13 cellular contexts compared by ENCODE assay signal in the genomic region with DNA sequence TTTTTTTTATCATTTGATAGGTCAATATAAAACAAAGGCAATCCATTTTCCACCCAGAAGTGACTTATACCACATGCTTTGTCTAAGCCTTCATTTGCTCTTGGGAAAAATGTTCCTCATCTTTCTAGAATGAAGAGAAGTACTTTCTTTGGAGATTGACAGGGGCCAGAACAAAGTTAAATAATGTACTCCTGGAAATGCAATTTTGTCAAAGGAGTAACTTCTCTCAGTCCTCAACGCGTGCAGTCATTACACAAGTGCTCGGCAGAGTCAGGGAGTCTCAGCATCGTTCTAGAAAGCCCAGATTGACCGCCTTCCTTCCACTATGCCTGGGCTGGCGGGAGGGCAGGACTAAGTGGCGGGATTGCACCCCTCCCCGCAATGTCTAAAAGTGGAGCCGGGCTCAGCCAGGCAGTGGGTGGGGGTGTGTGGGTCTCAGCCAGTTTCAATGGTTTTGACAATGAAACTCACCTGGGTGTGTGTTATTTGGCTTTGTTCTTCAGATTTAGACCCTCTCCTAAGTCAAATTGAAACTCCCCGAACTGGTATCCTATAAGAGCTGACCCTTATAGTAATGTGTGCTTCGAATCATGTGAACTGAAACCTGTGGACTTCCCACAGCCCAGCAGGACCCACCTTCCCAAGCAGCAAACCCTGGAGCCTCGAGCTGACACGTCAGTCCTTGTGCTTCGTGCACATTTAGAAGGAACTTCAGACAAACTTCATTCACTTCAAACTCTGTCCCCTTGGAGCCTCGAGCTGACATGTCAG.
A peak's percentile ranks its signal among the peaks of the same experiment; 100 is the strongest.
DNase-seq lines count a peak whose midpoint lies in the region; ATAC-seq and TF ChIP-seq lines count a peak whose summit lies in the region.
"Had no signal": no experiment of that assay in that cellular context is flagged by ENCODE, and none has a peak within 500 bp of the region (broad histone marks: within the 10 kb centered on the region; RNA-seq: fewer than 3 reads in every experiment).

No MANE protein-coding gene starts in this region.

- H2AFZ ChIP-seq in osteoblast (ENCODE audit: low read length), result no peak overlapping the region

- ATAC-seq in GM21529 (IDR thresholded peaks at IDR 0.05; ENCODE audit: unreplicated experiment) (peak; percentile 35), HG03135 (IDR thresholded peaks at IDR 0.05; ENCODE audit: unreplicated experiment) (peak; percentile 35), WTC11 (no peak)
- ATAC-seq: mucosa of descending colon had no signal

- no peaks in the 10 kb centered on the region for H3K79me2 ChIP-seq in osteoblast (ENCODE audit: insufficient read depth, low read length)

- H3K36me3 ChIP-seq in osteoblast (ENCODE audit: insufficient read depth, low read length), result no peaks in the 10 kb centered on the region

- TF ChIP-seq CTCF in osteoblast (IDR thresholded peaks at IDR 0.05; ENCODE audit: extremely low read depth, low read depth, low read length), result no peak
- TF ChIP-seq CTCF in WTC11 (IDR thresholded peaks at IDR 0.05), result no peak

- no peak for DNase-seq in activated CD4-positive, alpha-beta memory T cell treated with anti-CD3 and anti-CD28 coated beads, Interleukin-2, amount 10 ng/mL, durations not matched to agents 7 days and 5 days
- no peak for DNase-seq in activated CD4-positive, alpha-beta memory T cell treated with anti-CD3 and anti-CD28 coated beads for 36 hours
- peak; percentile 31 for DNase-seq in osteoblast (ENCODE audit: insufficient read length, low spot score, missing footprints)
- no peak for DNase-seq in NCI-H1417 treated with DMSO at 0.1 percent for 48 hours (lab: John Stamatoyannopoulos, UW)
- no peak for DNase-seq in WTC11 (ENCODE audit: low spot score)
- DNase-seq in stimulated activated CD4-positive, alpha-beta T cell treated with anti-CD3 and anti-CD28 coated beads, Interleukin-4, amount 100 ng/mL, for 1 hour, result no peak
- DNase-seq: DMS53, HCEC 1CT, hippocampal formation, mucosa of descending colon, NCI-H524 had no signal

- POLR2A ChIA-PET in activated CD4-positive, alpha-beta memory T cell treated with anti-CD3 and anti-CD28 coated beads, Interleukin-2, amount 10 ng/mL, durations not matched to agents 7 days and 5 days (lab: Charles Lee), result interaction anchor here (1.7 kb wide), 1 partner anchor 64 kb away, joined by 4 read pairs; a partner anchor contains a TSS
- POLR2A ChIA-PET in activated CD4-positive, alpha-beta memory T cell treated with anti-CD3 and anti-CD28 coated beads for 36 hours (lab: Charles Lee), result no interaction called here
- POLR2A ChIA-PET in WTC11 (lab: Charles Lee), result no interaction called here

- H3K27me3 Mint-ChIP-seq in activated CD4-positive, alpha-beta memory T cell treated with anti-CD3 and anti-CD28 coated beads, Interleukin-2, amount 10 ng/mL, durations not matched to agents 7 days and 5 days, result no peaks in the 10 kb centered on the region
- peaks cover 4% of the 10 kb centered on the region for H3K27me3 Mint-ChIP-seq in activated CD4-positive, alpha-beta memory T cell treated with anti-CD3 and anti-CD28 coated beads for 36 hours
- H3K27me3 Mint-ChIP-seq in WTC11 (ENCODE audit: low read depth), result no peaks in the 10 kb centered on the region; the same call in 1 of the 2 replicates

- no peaks in the 10 kb centered on the region for H4K20me1 ChIP-seq in osteoblast (ENCODE audit: insufficient read depth, low read length)

- H3K4me3 ChIP-seq in osteoblast (ENCODE audit: insufficient read depth, low read length), result no peak overlapping the region
- H3K4me3 ChIP-seq: mucosa of descending colon had no signal

- no peak overlapping the region for H3K27ac ChIP-seq in osteoblast (ENCODE audit: low read depth, low read length)

- H3K9me3 Mint-ChIP-seq in activated CD4-positive, alpha-beta memory T cell treated with anti-CD3 and anti-CD28 coated beads, Interleukin-2, amount 10 ng/mL, durations not matched to agents 7 days and 5 days, result peaks cover 8% of the 10 kb centered on the region
- no peaks in the 10 kb centered on the region for H3K9me3 Mint-ChIP-seq in activated CD4-positive, alpha-beta memory T cell treated with anti-CD3 and anti-CD28 coated beads for 36 hours
- peaks cover 9% of the 10 kb centered on the region; the same call in 1 of the 2 replicates for H3K9me3 Mint-ChIP-seq in WTC11

- peak overlapping the region; percentile 40 for H3K27ac Mint-ChIP-seq in activated CD4-positive, alpha-beta memory T cell treated with anti-CD3 and anti-CD28 coated beads, Interleukin-2, amount 10 ng/mL, durations not matched to agents 7 days and 5 days
- H3K27ac Mint-ChIP-seq in activated CD4-positive, alpha-beta memory T cell treated with anti-CD3 and anti-CD28 coated beads for 36 hours, result no peak overlapping the region
- no peak overlapping the region for H3K27ac Mint-ChIP-seq in WTC11

- H3K27me3 ChIP-seq in osteoblast (ENCODE audit: insufficient read depth, low read length), result peaks cover 14% of the 10 kb centered on the region

- peaks cover 62% of the 10 kb centered on the region for H3K4me1 Mint-ChIP-seq in activated CD4-positive, alpha-beta memory T cell treated with anti-CD3 and anti-CD28 coated beads, Interleukin-2, amount 10 ng/mL, durations not matched to agents 7 days and 5 days
- peaks cover 57% of the 10 kb centered on the region for H3K4me1 Mint-ChIP-seq in activated CD4-positive, alpha-beta memory T cell treated with anti-CD3 and anti-CD28 coated beads for 36 hours (ENCODE audit: low read depth)
- no peaks in the 10 kb centered on the region for H3K4me1 Mint-ChIP-seq in WTC11

- H3K9me3 ChIP-seq in osteoblast (ENCODE audit: low read depth, low read length), result no peaks in the 10 kb centered on the region
- H3K9me3 ChIP-seq: mucosa of descending colon had no signal

- H3K4me3 Mint-ChIP-seq in activated CD4-positive, alpha-beta memory T cell treated with anti-CD3 and anti-CD28 coated beads, Interleukin-2, amount 10 ng/mL, durations not matched to agents 7 days and 5 days, result no peak overlapping the region
- H3K4me3 Mint-ChIP-seq in activated CD4-positive, alpha-beta memory T cell treated with anti-CD3 and anti-CD28 coated beads for 36 hours, result no peak overlapping the region
- no peak overlapping the region for H3K4me3 Mint-ChIP-seq in WTC11

- H3K4me2 ChIP-seq in osteoblast (ENCODE audit: insufficient read depth, low read length), result no peak overlapping the region

- intact Hi-C loops in activated CD4-positive, alpha-beta memory T cell treated with anti-CD3 and anti-CD28 coated beads for 36 hours (cut with micrococcal nuclease), result no loop called here

- H3K36me3 Mint-ChIP-seq in activated CD4-positive, alpha-beta memory T cell treated with anti-CD3 and anti-CD28 coated beads, Interleukin-2, amount 10 ng/mL, durations not matched to agents 7 days and 5 days (ENCODE audit: low read depth), result peaks cover 20% of the 10 kb centered on the region
- no peaks in the 10 kb centered on the region for H3K36me3 Mint-ChIP-seq in activated CD4-positive, alpha-beta memory T cell treated with anti-CD3 and anti-CD28 coated beads for 36 hours
- no peaks in the 10 kb centered on the region; the same call in 1 of the 2 replicates for H3K36me3 Mint-ChIP-seq in WTC11

- CTCF ChIA-PET in activated CD4-positive, alpha-beta memory T cell treated with anti-CD3 and anti-CD28 coated beads, Interleukin-2, amount 10 ng/mL, durations not matched to agents 7 days and 5 days (lab: Charles Lee), result no interaction called here
- CTCF ChIA-PET in activated CD4-positive, alpha-beta memory T cell treated with anti-CD3 and anti-CD28 coated beads for 36 hours (lab: Charles Lee), result interaction anchor here (2.1 kb wide), 1 partner anchor 12 kb away, joined by 9 read pairs; no protein-coding TSS in a partner anchor
- CTCF ChIA-PET in WTC11 (lab: Charles Lee), result no interaction called here

- H3K4me1 ChIP-seq in osteoblast (ENCODE audit: insufficient read depth, low read length), result peaks cover 7% of the 10 kb centered on the region

TF ChIP-seq in WTC11, 78 proteins besides CTCF, POLR2A, EP300 and RAD21:
- TF ChIP-seq ZNF317 (CRISPR knock-in tag; IDR thresholded peaks at IDR 0.05; ENCODE audit: borderline replicate concordance, low read depth) (no peak), ELF4 (CRISPR knock-in tag; IDR thresholded peaks at IDR 0.05; ENCODE audit: low read depth) (no peak), SOX15 (CRISPR knock-in tag; IDR thresholded peaks at IDR 0.05) (no peak), EMX1 (CRISPR knock-in tag; IDR thresholded peaks at IDR 0.05) (no peak), IRF2 (CRISPR knock-in tag; IDR thresholded peaks at IDR 0.05; ENCODE audit: borderline replicate concordance, low read depth) (no peak)
- TF ChIP-seq, protein P1, sequence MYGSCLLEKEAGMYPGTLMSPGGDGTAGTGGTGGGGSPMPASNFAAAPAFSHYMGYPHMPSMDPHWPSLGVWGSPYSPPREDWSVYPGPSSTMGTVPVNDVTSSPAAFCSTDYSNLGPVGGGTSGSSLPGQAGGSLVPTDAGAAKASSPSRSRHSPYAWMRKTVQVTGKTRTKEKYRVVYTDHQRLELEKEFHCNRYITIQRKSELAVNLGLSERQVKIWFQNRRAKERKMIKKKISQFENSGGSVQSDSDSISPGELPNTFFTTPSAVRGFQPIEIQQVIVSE (CRISPR knock-in tag; IDR thresholded peaks at IDR 0.05; ENCODE audit: borderline replicate concordance), result no peak
